Comparison of ENCODE assay signal across 14 cellular contexts in genomic region chr2:163455815-163456214, GRCh38.
DNase-seq lines count a peak whose midpoint lies in the region; ATAC-seq and TF ChIP-seq lines count a peak whose summit lies in the region.
"Had no signal": no experiment of that assay in that cellular context is flagged by ENCODE, and none has a peak within 500 bp of the region (broad histone marks: within the 10 kb centered on the region; RNA-seq: fewer than 3 reads in every experiment).

No MANE protein-coding gene starts in this region.

- peak; percentile 5 for DNase-seq in GM19240 (ENCODE audit: insufficient read length, low spot score)
- DNase-seq in erythroblast (lab: John Stamatoyannopoulos, UW): peak; percentile 33 to 60
- no peak for DNase-seq in omental fat pad (ENCODE audit: low spot score)
- no peak for DNase-seq in Right ventricle myocardium superior
- DNase-seq in activated CD4-positive, alpha-beta T cell treated with anti-CD3 and anti-CD28 coated beads for 48 hours: no peak
- no peak for DNase-seq in DMS153 (lab: John Stamatoyannopoulos, UW)
- DNase-seq: CD4-positive, CD25-positive, alpha-beta regulatory T cell; GDM1; MV-4-11; NCI-H446; occipital lobe; SHP77 had no signal

- no peak for TF ChIP-seq CTCF in omental fat pad (IDR thresholded peaks at IDR 0.05)

- intact Hi-C loops in Right ventricle myocardium superior (cut with DNase I): no loop called here

- no peak for TF ChIP-seq POLR2A in erythroblast (IDR thresholded peaks at IDR 0.05; ENCODE audit: low read length)

- ATAC-seq in GM21723 (IDR thresholded peaks at IDR 0.05; ENCODE audit: unreplicated experiment) (peak; percentile 79), HG03097 (IDR thresholded peaks at IDR 0.05; ENCODE audit: low FRiP score, unreplicated experiment) (peak; percentile 97), omental fat pad (ENCODE audit: low FRiP score) (no peak), Right ventricle myocardium superior (ENCODE audit: poor library complexity) (no peak)

Comparison
In these comparisons a context has a peak if more than half of its experiments do, and no peak if none do; other contexts are left out.
1. DNase-seq: peak in GM19240 (single experiment) and erythroblast (2 of 2); none in omental fat pad (single experiment), Right ventricle myocardium superior (single experiment), activated CD4-positive, alpha-beta T cell treated with anti-CD3 and anti-CD28 coated beads for 48 hours (single experiment) and DMS153 (single experiment).
2. ATAC-seq: peak in GM21723 (single experiment) and HG03097 (single experiment); none in omental fat pad (single experiment) and Right ventricle myocardium superior (single experiment).